11 cellular contexts compared by ENCODE assay signal in genomic region chr3:171183042-171183441, GRCh38.
DNase-seq lines count a peak whose midpoint lies in the region; ATAC-seq, FAIRE-seq and TF ChIP-seq lines count a peak whose summit lies in the region.
"Had no signal": no experiment of that assay in that cellular context is flagged by ENCODE, and none has a peak within 500 bp of the region (broad histone marks: within the 10 kb centered on the region; RNA-seq: fewer than 3 reads in every experiment).

No MANE protein-coding gene starts in this region.

- peak overlapping the region in 1 of 2 experiments; percentile 36; a peak in 1 of 4 replicates for H3K9ac ChIP-seq in K562 (ENCODE audit: insufficient read depth in 1 of 2, low read depth in 2 of 2, low read length in 2 of 2)

- BruUV-seq in K562 (replicated peaks; lab: Mats Ljungman, UMichigan), result no TSS peak

- POLR2A ChIA-PET in K562 (lab: Yijun Ruan, JAX), result interaction anchor here (0.6 to 1.2 kb wide), 6 partner anchors 12 to 381 kb away, joined by 3 to 7 read pairs (median 3); partner anchors contain the start of gene RPL22L1

- peaks cover 4% of the 10 kb centered on the region for H3K9me1 ChIP-seq in K562 (ENCODE audit: control insufficient read depth, insufficient read depth, low read length)

- peak overlapping the region; percentile 75 for H2AFZ ChIP-seq in K562 (ENCODE audit: low read depth, low read length)

- peak; percentile 90 for ATAC-seq in K562
- ATAC-seq in right lobe of liver, result peak; percentile 68 to 74 (median 70)
- no peak for ATAC-seq in GM21528 (IDR thresholded peaks at IDR 0.05; ENCODE audit: low FRiP score, unreplicated experiment)
- ATAC-seq in GM21367 (IDR thresholded peaks at IDR 0.05; ENCODE audit: unreplicated experiment), result no peak

- in situ Hi-C loops in K562 (cut with MboI), result no loop called here

- H4K20me1 ChIP-seq in K562 (replicated peaks; ENCODE audit: control insufficient read depth, insufficient read depth, low read length), result no peaks in the 10 kb centered on the region

- H3K27ac ChIP-seq in K562 (ENCODE audit: extremely low read depth, low read depth, low read length) (peak overlapping the region; percentile 67), right lobe of liver (no peak overlapping the region)

- H3K4me3 ChIP-seq in AG10803 (ENCODE audit: low read length) (no peak overlapping the region), K562 (no peak overlapping the region), right lobe of liver (no peak overlapping the region)

- H3K4me2 ChIP-seq in K562 (ENCODE audit: insufficient read depth, low read length), result peak overlapping the region; percentile 69

- intact Hi-C loops in K562 (cut with micrococcal nuclease) (loop anchor here (1.0 to 2.0 kb wide), 3 partner anchors 133 to 384 kb away; no protein-coding TSS in a partner anchor), right lobe of liver (cut with DNase I) (no loop called here)

- peaks cover 6% of the 10 kb centered on the region; the same call in 2 of the 3 replicates for H3K36me3 ChIP-seq in K562 (ENCODE audit: control insufficient read depth, insufficient read depth, low read length)
- H3K36me3 ChIP-seq in right lobe of liver, result no peaks in the 10 kb centered on the region

- H3K4me1 ChIP-seq in K562 (replicated peaks in 1 of 2; ENCODE audit: control insufficient read depth in 2 of 2, insufficient read depth in 2 of 2, low read length in 2 of 2) (peaks cover 0 to 37% of the 10 kb centered on the region in 2 experiments; a peak in 4 of 5 replicates), right lobe of liver (peaks cover 0 to 10% (median 2%) of the 10 kb centered on the region in 4 donors)

- FAIRE-seq in K562 (lab: Jason Lieb, UNC), result peak; percentile 99

- H3K9me3 ChIP-seq in K562 (replicated peaks; ENCODE audit: control insufficient read depth, insufficient read depth, low read depth, low read length), result no peaks in the 10 kb centered on the region; the same call in 1 of the 2 replicates
- no peaks in the 10 kb centered on the region for H3K9me3 ChIP-seq in right lobe of liver

- no peaks in the 10 kb centered on the region for H3K27me3 ChIP-seq in K562 (ENCODE audit: control insufficient read depth in 2 of 2, insufficient read depth in 2 of 2, low read length in 2 of 2)
- no peaks in the 10 kb centered on the region for H3K27me3 ChIP-seq in right lobe of liver

- H3K79me2 ChIP-seq in K562 (ENCODE audit: control insufficient read depth, insufficient read depth, low read length), result peaks cover 3% of the 10 kb centered on the region; the same call in 2 of the 3 replicates

- peak; percentile 91 for TF ChIP-seq EP300 in K562 (IDR thresholded peaks at IDR 0.05; ENCODE audit: low read length)

- DNase-seq in AG10803 (ENCODE audit: low read depth), result peak; percentile 36
- DNase-seq in LHCN-M2 (ENCODE audit: low read depth), result peak; percentile 64
- DNase-seq in K562 (ENCODE audit: extremely low read depth in 1 of 4, low spot score in 3 of 4), result peak; percentile 81 to 92 (median 86)
- peak in 1 of 3 donors; percentile 53 for DNase-seq in right lobe of liver
- DNase-seq in activated CD4-positive, alpha-beta T cell treated with anti-CD3 and anti-CD28 coated beads for 48 hours, result no peak
- no peak for DNase-seq in effector CD8-positive, alpha-beta T cell (lab: John Stamatoyannopoulos, UW)
- DNase-seq: activated CD8-positive, alpha-beta memory T cell treated with anti-CD3 and anti-CD28 coated beads, Interleukin-2, amount 50 U/mL, for 48 hours; GDM1; nephron progenitor cell had no signal

- CTCF ChIA-PET in K562 (lab: Yijun Ruan, JAX; ENCODE audit: low intra/inter-chr PET ratio), result interaction anchor here (2.0 kb wide), 1 partner anchor 222 kb away, joined by 8 read pairs; no protein-coding TSS in a partner anchor

- peak; percentile 70 to 78 for TF ChIP-seq RAD21 in K562 (CRISPR knock-in tag; conservative IDR thresholded peaks at IDR 0.05 in 1 of 2, IDR thresholded peaks at IDR 0.05 in 1 of 2)

- TF ChIP-seq POLR2A in K562 (conservative IDR thresholded peaks at IDR 0.05), result no peak
- no peak for TF ChIP-seq POLR2A in right lobe of liver (IDR thresholded peaks at IDR 0.05)

- WGBS in K562 (ENCODE audit: insufficient coverage, low coverage, missing lambda C conversion rate), result 0% methylated on average over 4 of the region's 4 CpGs
- WGBS in right lobe of liver (ENCODE audit: insufficient coverage, low coverage, low lambda C conversion rate, missing lambda C conversion rate), result 31% methylated on average over 4 of the region's 4 CpGs

- TF ChIP-seq CTCF in AG10803 (conservative IDR thresholded peaks at IDR 0.05; ENCODE audit: low read length), result peak; percentile 50
- peak; percentile 62 to 72 (median 63) for TF ChIP-seq CTCF in K562 (IDR thresholded peaks at IDR 0.05 in 2 of 3, conservative IDR thresholded peaks at IDR 0.05 in 1 of 3; ENCODE audit: insufficient read depth in 2 of 3, low read depth in 1 of 3, low read length in 3 of 3)
- TF ChIP-seq CTCF in right lobe of liver (IDR thresholded peaks at IDR 0.05), result peak; percentile 23 to 51 (median 39)

TF ChIP-seq in K562, 482 proteins besides CTCF, POLR2A, EP300 and RAD21 (continues in another document):
- TF ChIP-seq ZNF175 (CRISPR knock-in tag; IDR thresholded peaks at IDR 0.05; ENCODE audit: low read depth) (peak; percentile 42), CREB3L1 (IDR thresholded peaks at IDR 0.05; ENCODE audit: borderline replicate concordance, low read depth) (peak; percentile 76; the same call in 1 of the 2 replicates), FOXA1 (IDR thresholded peaks at IDR 0.05; ENCODE audit: borderline replicate concordance) (no peak), RUNX1 (IDR thresholded peaks at IDR 0.05; ENCODE audit: low read depth) (no peak), TARDBP (IDR thresholded peaks at IDR 0.05) (0 out of 2 replicates have a peak, but pooled peaks have one; percentile 54), TRIM24 (IDR thresholded peaks at IDR 0.05) (peak; percentile 90 to 91), MAZ (CRISPR knock-in tag; conservative IDR thresholded peaks at IDR 0.05 in 1 of 2, IDR thresholded peaks at IDR 0.05 in 1 of 2) (peak; percentile 26 to 64; a peak in 2 of 4 replicates), EZH2 (IDR thresholded peaks at IDR 0.05; ENCODE audit: borderline replicate concordance, low read depth, low read length) (no peak), FOXK2 (conservative IDR thresholded peaks at IDR 0.05 in 1 of 2, IDR thresholded peaks at IDR 0.05 in 1 of 2; ENCODE audit: low read depth in 2 of 2) (peak; percentile 94 to 96), ZNF165 (CRISPR knock-in tag; IDR thresholded peaks at IDR 0.05; ENCODE audit: borderline replicate concordance) (0 out of 2 replicates have a peak, but pooled peaks have one; percentile 3)

Comparison
In these comparisons a context has a peak if more than half of its experiments do, and no peak if none do; other contexts are left out.
1. DNase-seq: peak in AG10803 (single experiment), LHCN-M2 (single experiment) and K562 (4 of 4); none in activated CD4-positive, alpha-beta T cell treated with anti-CD3 and anti-CD28 coated beads for 48 hours (single experiment) and effector CD8-positive, alpha-beta T cell (single experiment).
2. ATAC-seq: peak in K562 (single experiment) and right lobe of liver (4 of 4); none in GM21528 (single experiment) and GM21367 (single experiment).
3. Peak in every context shown above with its lines, with median percentiles within 50 percentile points of each other: CTCF ChIP-seq.